8 cellular contexts compared by ENCODE assay signal in the genomic region with DNA sequence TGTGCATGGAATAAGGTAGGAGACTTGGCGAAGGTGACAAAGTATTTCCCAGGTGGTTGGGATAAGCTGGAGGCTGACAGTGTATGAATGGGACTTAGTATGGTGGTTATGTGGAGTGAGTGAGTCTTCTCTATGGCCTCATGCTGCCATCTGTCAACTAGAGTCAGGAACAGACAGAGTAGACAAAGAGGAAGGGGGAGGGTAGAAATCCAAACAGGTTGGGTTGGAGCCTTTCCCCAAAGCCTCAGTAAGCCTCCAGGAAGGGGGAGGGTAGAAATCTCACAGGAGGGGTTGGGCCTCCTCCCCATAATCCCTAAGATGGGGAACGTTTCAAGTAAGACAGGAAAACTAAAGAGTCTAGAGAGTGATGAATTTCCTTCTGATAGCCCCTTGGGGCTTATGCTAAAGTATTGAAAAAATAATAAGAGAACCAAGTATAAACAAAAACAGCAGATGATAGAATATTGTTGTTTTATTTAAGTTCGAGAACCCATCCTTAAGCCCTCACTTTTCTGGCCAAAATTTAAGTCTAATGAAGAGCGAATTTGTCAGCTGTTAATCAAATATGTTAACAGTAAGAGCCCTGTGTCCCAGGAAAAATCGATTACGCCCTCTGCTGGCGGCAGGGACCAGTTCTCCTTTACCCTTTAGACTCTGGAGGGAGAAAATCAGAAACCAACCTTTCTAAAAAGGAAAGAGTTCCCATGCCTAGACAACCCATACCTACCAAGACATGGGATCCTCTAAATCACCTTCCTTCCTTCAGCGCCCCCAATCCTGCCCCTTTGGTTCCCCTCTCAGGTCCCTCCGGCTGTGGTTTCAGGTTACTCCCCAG. TPM values are rescaled to one million over a fixed set of nuclear protein-coding genes. Genes with fewer than 3 reads are reported as not detected.
DNase-seq lines count a peak whose midpoint lies in the region; ATAC-seq, FAIRE-seq and TF ChIP-seq lines count a peak whose summit lies in the region.

No MANE protein-coding gene starts in this region.

- peaks cover 14 to 18% of the 10 kb centered on the region in 2 experiments for H3K27me3 ChIP-seq in endothelial cell of umbilical vein (ENCODE audit: control insufficient read depth in 2 of 2, insufficient read depth in 2 of 2, low read length in 2 of 2)

- TF ChIP-seq POLR2A in endothelial cell of umbilical vein (IDR thresholded peaks at IDR 0.05; ENCODE audit: low read depth, low read length): no peak

- no peak overlapping the region for H3K27ac ChIP-seq in endothelial cell of umbilical vein (ENCODE audit: insufficient read depth, low read depth, low read length)

- H3K4me2 ChIP-seq in endothelial cell of umbilical vein (ENCODE audit: insufficient read depth, low read length): peak overlapping the region; percentile 98

- no TSS peak for BruUV-seq in endothelial cell of umbilical vein (replicated peaks; lab: Mats Ljungman, UMichigan)

- H3K9me3 ChIP-seq in endothelial cell of umbilical vein (replicated peaks; ENCODE audit: control insufficient read depth, insufficient read depth, low read length): no peaks in the 10 kb centered on the region

- DNase-seq in AG09309 (ENCODE audit: low read depth): peak; percentile 24
- peak; percentile 65 for DNase-seq in NCI-H69 (lab: John Stamatoyannopoulos, UW)
- DNase-seq in activated CD8-positive, alpha-beta memory T cell treated with anti-CD3 and anti-CD28 coated beads for 24 hours: peak; percentile 82
- DNase-seq in endothelial cell of umbilical vein (ENCODE audit: low read depth, low spot score): peak; percentile 79
- DNase-seq in midbrain (lab: John Stamatoyannopoulos, UW): peak; percentile 71
- peak; percentile 25 to 54 for DNase-seq in stimulated activated CD8-positive, alpha-beta memory T cell treated with anti-CD3 and anti-CD28 coated beads, Interleukin-2, amount 100 ng/mL, for 1 hour (ENCODE audit: low read depth in 2 of 2)

- H3K79me2 ChIP-seq in endothelial cell of umbilical vein (ENCODE audit: control insufficient read depth, insufficient read depth, low read length): no peaks in the 10 kb centered on the region

- H4K20me1 ChIP-seq in endothelial cell of umbilical vein (replicated peaks; ENCODE audit: control insufficient read depth, extremely low read depth, insufficient read depth, low read length): no peaks in the 10 kb centered on the region

- H3K4me3 ChIP-seq in AG09309 (ENCODE audit: control insufficient read depth, low read depth, low read length) (peak overlapping the region; percentile 31), endothelial cell of umbilical vein (replicated peaks in 1 of 3; ENCODE audit: insufficient read depth in 1 of 3, low read depth in 1 of 3, low read length in 3 of 3) (peak overlapping the region; percentile 21 to 70 (median 62))

- TF ChIP-seq CTCF in AG09309 (IDR thresholded peaks at IDR 0.05; ENCODE audit: control insufficient read depth, insufficient read depth, low read depth, low read length, missing control alignments): peak; percentile 88
- TF ChIP-seq CTCF in endothelial cell of umbilical vein (IDR thresholded peaks at IDR 0.05; ENCODE audit: extremely low read depth in 1 of 2, insufficient read depth in 1 of 2, low read depth in 1 of 2, low read length in 2 of 2): peak; percentile 78 to 90

- H3K9me1 ChIP-seq in endothelial cell of umbilical vein (replicated peaks; ENCODE audit: control insufficient read depth, extremely low read depth, insufficient read depth, low read length): no peaks in the 10 kb centered on the region

- dilution Hi-C loops in endothelial cell of umbilical vein (cut with MboI; ENCODE audit: extremely low pct_ligation_motif_present, low sequenced_read_pairs): no loop called here

- intact Hi-C loops in endothelial cell of umbilical vein (cut with micrococcal nuclease): loop anchor here (1.0 kb wide), 4 partner anchors 33 to 154 kb away; no protein-coding TSS in a partner anchor

- POLR2A ChIA-PET in endothelial cell of umbilical vein (lab: Charles Lee): no interaction called here

- H2AFZ ChIP-seq in endothelial cell of umbilical vein (ENCODE audit: low read depth, low read length): peak overlapping the region; percentile 99

- H3K9ac ChIP-seq in endothelial cell of umbilical vein (replicated peaks; ENCODE audit: extremely low read depth, insufficient read depth, low read length): peak overlapping the region; percentile 60

- peaks cover 7% of the 10 kb centered on the region for H3K4me1 ChIP-seq in endothelial cell of umbilical vein (ENCODE audit: control insufficient read depth, extremely low read depth, insufficient read depth, low read length)

- ATAC-seq in GM18870 (IDR thresholded peaks at IDR 0.05; ENCODE audit: unreplicated experiment) (peak; percentile 39), HG03196 (IDR thresholded peaks at IDR 0.05; ENCODE audit: unreplicated experiment) (peak; percentile 33)

- H3K36me3 ChIP-seq in endothelial cell of umbilical vein (ENCODE audit: control insufficient read depth in 2 of 2, extremely low read depth in 1 of 2, insufficient read depth in 2 of 2, low read length in 2 of 2): no peaks in the 10 kb centered on the region

- CTCF ChIA-PET in endothelial cell of umbilical vein (lab: Charles Lee): interaction anchor here (0.6 to 5.4 kb wide), 38 partner anchors 8 to 230 kb away, joined by 3 to 115 read pairs (median 6); partner anchors contain the start of genes AKR1B10 and SLC35B4

- FAIRE-seq in endothelial cell of umbilical vein (lab: Jason Lieb, UNC): no peak

TF ChIP-seq in endothelial cell of umbilical vein, 7 proteins besides CTCF, POLR2A, EP300 and RAD21:
- TF ChIP-seq MYC (IDR thresholded peaks at IDR 0.05; ENCODE audit: low read depth, low read length) (no peak), POLR2AphosphoS5 (IDR thresholded peaks at IDR 0.05; ENCODE audit: insufficient read depth, low read depth, low read length) (no peak), EZH2 (IDR thresholded peaks at IDR 0.05; ENCODE audit: borderline replicate concordance, low read depth, low read length, severe bottlenecking) (no peak), FOS (IDR thresholded peaks at IDR 0.05; ENCODE audit: borderline replicate concordance, insufficient read depth, low read length) (no peak), JUN (IDR thresholded peaks at IDR 0.05; ENCODE audit: borderline replicate concordance, insufficient read depth, insufficient read length, low read depth) (no peak), GATA2 (IDR thresholded peaks at IDR 0.05; ENCODE audit: insufficient read depth, insufficient read length, low read depth, low read length) (no peak)
- TF ChIP-seq, protein P1, sequence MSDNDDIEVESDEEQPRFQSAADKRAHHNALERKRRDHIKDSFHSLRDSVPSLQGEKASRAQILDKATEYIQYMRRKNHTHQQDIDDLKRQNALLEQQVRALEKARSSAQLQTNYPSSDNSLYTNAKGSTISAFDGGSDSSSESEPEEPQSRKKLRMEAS (IDR thresholded peaks at IDR 0.05; ENCODE audit: insufficient read depth, insufficient read length): no peak

RNA-seq across cellular contexts. Expression of gene AKR1B15, which starts 1.8 kb away (rescaled TPM):
- not detected in 2 replicates for total RNA-seq in endothelial cell of umbilical vein
- not detected in 2 replicates for polyA plus RNA-seq in endothelial cell of umbilical vein
- polyA plus RNA-seq in endothelial cell of umbilical vein (2011; cell fraction: cytosol; rRNA removed): not detected in 2 replicates
- not detected in 2 replicates for polyA plus RNA-seq in endothelial cell of umbilical vein (2011; cell fraction: nucleus; rRNA removed)
- polyA plus RNA-seq in endothelial cell of umbilical vein (2012): not detected in 2 replicates
- not detected in 2 replicates for polyA minus RNA-seq in endothelial cell of umbilical vein
- polyA minus RNA-seq in endothelial cell of umbilical vein (2011; cell fraction: cytosol; rRNA and poly(A)+ RNA removed): not detected
- not detected in 2 replicates for polyA minus RNA-seq in endothelial cell of umbilical vein (2011; cell fraction: nucleus; rRNA and poly(A)+ RNA removed)

RNA-seq across cellular contexts. Expression of gene AKR1B10, which starts 19.8 kb away (rescaled TPM):
- total RNA-seq in endothelial cell of umbilical vein: not detected in 2 replicates
- polyA plus RNA-seq in endothelial cell of umbilical vein: 0.06 TPM in 1 of 2 replicates, not detected in the other
- polyA plus RNA-seq in endothelial cell of umbilical vein (2011; cell fraction: cytosol; rRNA removed): 0.28 TPM in 1 of 2 replicates, not detected in the other
- polyA plus RNA-seq in endothelial cell of umbilical vein (2011; cell fraction: nucleus; rRNA removed): 0.08 TPM in 1 of 2 replicates, not detected in the other
- 0.16 and 0.37 TPM in 2 replicates for polyA plus RNA-seq in endothelial cell of umbilical vein (2012)
- polyA minus RNA-seq in endothelial cell of umbilical vein: not detected in 2 replicates
- 2.2 TPM for polyA minus RNA-seq in endothelial cell of umbilical vein (2011; cell fraction: cytosol; rRNA and poly(A)+ RNA removed)
- 0.87 TPM in 1 of 2 replicates, not detected in the other for polyA minus RNA-seq in endothelial cell of umbilical vein (2011; cell fraction: nucleus; rRNA and poly(A)+ RNA removed)

Comparison
In these comparisons a context has a peak if more than half of its experiments do, and no peak if none do; other contexts are left out.
1. DNase-seq: peak in every context shown above with its lines; median percentile 82 in activated CD8-positive, alpha-beta memory T cell treated with anti-CD3 and anti-CD28 coated beads for 24 hours; 79 in endothelial cell of umbilical vein; 71 in midbrain; 65 in NCI-H69; 40 in stimulated activated CD8-positive, alpha-beta memory T cell treated with anti-CD3 and anti-CD28 coated beads, Interleukin-2, amount 100 ng/mL, for 1 hour; 24 in AG09309.